ENCODE assay signal across 21 cellular contexts in genomic region chr11:109586789-109587188, GRCh38.
DNase-seq lines count a peak whose midpoint lies in the region; ATAC-seq, FAIRE-seq and TF ChIP-seq lines count a peak whose summit lies in the region.
"Had no signal": no experiment of that assay in that cellular context is flagged by ENCODE, and none has a peak within 500 bp of the region (broad histone marks: within the 10 kb centered on the region; RNA-seq: fewer than 3 reads in every experiment).

No MANE protein-coding gene starts in this region.

- no peaks in the 10 kb centered on the region for H4K20me1 ChIP-seq in GM23338 (replicated peaks; ENCODE audit: insufficient read depth)

- H3K36me3 ChIP-seq in GM23338 (ENCODE audit: insufficient read depth): no peaks in the 10 kb centered on the region
- H3K36me3 ChIP-seq in SJCRH30: no peaks in the 10 kb centered on the region

- H3K9me3 Mint-ChIP-seq in GM23338 (no peaks in the 10 kb centered on the region), glutamatergic neuron (ENCODE audit: unreplicated experiment) (no peaks in the 10 kb centered on the region)

- in situ Hi-C loops in GM13977 (cut with MboI; ENCODE audit: low pct_unique_long_range_greater_than_20kb, low sequenced_read_pairs, unreplicated experiment): no loop called here

- ATAC-seq in GM23338: no peak; the same call in 2 of the 3 replicates
- no peak for ATAC-seq in HG03378 (IDR thresholded peaks at IDR 0.05; ENCODE audit: unreplicated experiment)

- H3K27me3 Mint-ChIP-seq in GM23338 (ENCODE audit: insufficient read depth, low read depth, poor library complexity) (no peaks in the 10 kb centered on the region), glutamatergic neuron (ENCODE audit: unreplicated experiment) (no peaks in the 10 kb centered on the region)

- no peak for FAIRE-seq in D721Med (lab: Jason Lieb, UNC)

- H3K27ac Mint-ChIP-seq in GM23338: no peak overlapping the region
- peak overlapping the region; percentile 44 for H3K27ac Mint-ChIP-seq in glutamatergic neuron (ENCODE audit: unreplicated experiment)
- H3K27ac Mint-ChIP-seq: CD14-positive monocyte had no signal

- peaks cover 11% of the 10 kb centered on the region for H3K9me2 ChIP-seq in GM23338 (ENCODE audit: insufficient read depth)
- H3K9me2 ChIP-seq: SK-N-SH had no signal

- H3K27me3 ChIP-seq in GM23338 (ENCODE audit: insufficient read depth) (no peaks in the 10 kb centered on the region), SJCRH30 (no peaks in the 10 kb centered on the region)

- no peaks in the 10 kb centered on the region for H3K79me2 ChIP-seq in GM23338 (replicated peaks; ENCODE audit: insufficient read depth)

- peak; percentile 8 to 43 for DNase-seq in NCI-H524 (lab: John Stamatoyannopoulos, UW)
- no peak for DNase-seq in NCI-H524 treated with DMSO at 0.1 percent for 48 hours (lab: John Stamatoyannopoulos, UW)
- peak; percentile 23 for DNase-seq in GM23338 (ENCODE audit: low spot score)
- DNase-seq in SJCRH30: peak; percentile 8 to 20
- no peak for DNase-seq in glutamatergic neuron
- DNase-seq in D721Med (ENCODE audit: insufficient read length, low spot score): no peak
- no peak for DNase-seq in GM13977 (ENCODE audit: low spot score)
- DNase-seq: 8988T, AML-193, DMS79, MM.1S, NCI-H1048, NCI-H1417 treated with DMSO at 0.1 percent for 48 hours, NCI-H1930, NCI-H226, NCI-H510A treated with DMSO at 0.1 percent for 48 hours, SHP77 treated with DMSO at 0.1 percent for 48 hours, SK-N-SH had no signal

- H3K27ac ChIP-seq in GM23338 (ENCODE audit: low read depth) (no peak overlapping the region), SJCRH30 (no peak overlapping the region)
- H3K27ac ChIP-seq: RWPE1 had no signal

- H3K4me3 Mint-ChIP-seq in GM23338 (no peak overlapping the region), glutamatergic neuron (ENCODE audit: unreplicated experiment) (no peak overlapping the region)
- H3K4me3 Mint-ChIP-seq: CD14-positive monocyte had no signal

- H3F3A ChIP-seq in GM23338 (replicated peaks; ENCODE audit: low read depth): no peaks in the 10 kb centered on the region

- no peaks in the 10 kb centered on the region for H3K9me3 ChIP-seq in SJCRH30 (replicated peaks)
- H3K9me3 ChIP-seq: SK-N-SH had no signal

- H3K4me1 ChIP-seq in GM23338 (ENCODE audit: insufficient read depth) (0 out of 2 replicates have a peak, but pooled peaks cover 5% of the 10 kb centered on the region), SJCRH30 (no peaks in the 10 kb centered on the region)

- peaks cover 18% of the 10 kb centered on the region for H3K4me1 Mint-ChIP-seq in GM23338
- H3K4me1 Mint-ChIP-seq in glutamatergic neuron (ENCODE audit: low read depth, unreplicated experiment): peaks cover 12% of the 10 kb centered on the region
- H3K4me1 Mint-ChIP-seq: CD14-positive monocyte had no signal

- no peaks in the 10 kb centered on the region for H3K36me3 Mint-ChIP-seq in GM23338 (ENCODE audit: low read depth)
- no peaks in the 10 kb centered on the region for H3K36me3 Mint-ChIP-seq in glutamatergic neuron (ENCODE audit: unreplicated experiment)
- H3K36me3 Mint-ChIP-seq: CD14-positive monocyte had no signal

- H3K4me3 ChIP-seq in GM23338 (no peak overlapping the region), SJCRH30 (no peak overlapping the region)

- H3K4me2 ChIP-seq in GM23338: no peak overlapping the region
- H3K4me2 ChIP-seq: SK-N-SH had no signal

- TF ChIP-seq CTCF in GM23338 (conservative IDR thresholded peaks at IDR 0.05; ENCODE audit: low read depth in 2 of 2) (no peak), glutamatergic neuron (IDR thresholded peaks at IDR 0.05; ENCODE audit: partially characterized antibody, unreplicated experiment) (no peak), D721Med (IDR thresholded peaks at IDR 0.05; ENCODE audit: insufficient read depth, missing control alignments) (no peak), GM13977 (IDR thresholded peaks at IDR 0.05; ENCODE audit: extremely low read depth, insufficient read depth, missing control alignments) (no peak)

- H2AFZ ChIP-seq in GM23338: no peak overlapping the region

TF ChIP-seq in GM23338, 12 proteins besides CTCF, POLR2A, EP300 and RAD21:
- TF ChIP-seq JUNB (IDR thresholded peaks at IDR 0.05; ENCODE audit: unreplicated experiment): no peak
- no peak for TF ChIP-seq NANOG (IDR thresholded peaks at IDR 0.05; ENCODE audit: borderline replicate concordance)
- TF ChIP-seq CREB1 (CRISPR knock-in tag; IDR thresholded peaks at IDR 0.05; ENCODE audit: low read depth): no peak
- no peak for TF ChIP-seq EZH2 (IDR thresholded peaks at IDR 0.05; ENCODE audit: low read depth, unreplicated experiment)
- TF ChIP-seq POLR2AphosphoS5 (IDR thresholded peaks at IDR 0.05; ENCODE audit: low read depth): no peak
- no peak for TF ChIP-seq EZH2phosphoT487 (IDR thresholded peaks at IDR 0.05; ENCODE audit: unreplicated experiment)
- no peak for TF ChIP-seq ZNF331 (CRISPR knock-in tag; IDR thresholded peaks at IDR 0.05; ENCODE audit: low read depth)
- no peak for TF ChIP-seq ETS1 (IDR thresholded peaks at IDR 0.05)
- TF ChIP-seq ZNF462 (CRISPR knock-in tag; IDR thresholded peaks at IDR 0.05): no peak
- no peak for TF ChIP-seq STAT1 (IDR thresholded peaks at IDR 0.05; ENCODE audit: unreplicated experiment)

Comparison
In these comparisons a context has a peak if more than half of its experiments do, and no peak if none do; other contexts are left out.
1. DNase-seq: peak in NCI-H524 (2 of 2), GM23338 (single experiment) and SJCRH30 (2 of 2); none in NCI-H524 treated with DMSO at 0.1 percent for 48 hours (single experiment), glutamatergic neuron (single experiment), D721Med (single experiment) and GM13977 (single experiment).